ENCODE assay signal across 8 cellular contexts in the genomic region with DNA sequence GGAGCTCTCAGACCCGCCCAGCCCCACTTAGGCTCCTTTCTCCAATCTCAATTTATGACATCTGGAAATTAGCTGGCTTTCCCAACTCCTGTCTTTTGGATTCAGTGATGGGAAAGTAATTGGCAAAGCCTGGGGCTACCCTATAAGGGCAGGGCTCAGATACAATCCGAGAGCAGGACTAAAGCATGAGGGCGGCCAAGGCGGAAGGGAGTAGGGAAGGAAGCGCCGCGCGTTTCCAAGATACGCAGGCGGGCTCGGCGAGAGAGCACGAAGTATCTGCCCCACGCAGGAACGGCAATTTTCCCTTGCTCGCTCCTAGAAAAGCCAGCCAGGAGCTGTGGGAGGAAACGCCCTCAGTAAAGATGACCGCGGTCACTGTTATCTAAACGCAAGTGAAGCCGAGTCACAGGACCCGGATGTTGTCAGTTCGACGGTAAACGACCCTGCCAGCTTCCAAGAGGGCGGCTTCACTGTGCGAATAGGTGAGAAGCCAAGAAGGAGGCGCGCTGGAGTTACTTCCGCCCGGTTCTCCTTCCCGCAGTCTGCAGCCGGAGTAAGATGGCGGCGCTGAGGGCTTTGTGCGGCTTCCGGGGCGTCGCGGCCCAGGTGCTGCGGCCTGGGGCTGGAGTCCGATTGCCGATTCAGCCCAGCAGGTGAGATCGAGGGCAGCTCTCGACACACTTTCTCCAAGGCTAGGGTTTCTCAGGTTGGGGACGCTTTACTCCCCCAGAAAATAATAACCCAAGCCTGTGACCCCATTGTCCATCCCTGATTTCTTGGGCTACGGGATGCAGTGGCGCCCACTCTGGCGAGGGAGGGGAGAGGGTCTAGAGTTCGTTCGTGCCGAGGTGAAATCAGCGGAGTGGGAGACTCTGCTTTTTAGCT. TPM values are rescaled to one million over a fixed set of nuclear protein-coding genes. Genes with fewer than 3 reads are reported as not detected.
DNase-seq lines count a peak whose midpoint lies in the region; ATAC-seq and TF ChIP-seq lines count a peak whose summit lies in the region.

NDUFS2 (plus strand) TSS at position 540 of the 885 bp plus-strand sequence; CDS start at position 559, 19 bp downstream.

- peaks cover 48 to 92% (median 85%) of the 10 kb centered on the region in 9 donors for H3K4me1 ChIP-seq in heart right ventricle
- H3K4me1 ChIP-seq in upper lobe of left lung: peaks cover 55 to 83% (median 73%) of the 10 kb centered on the region in 4 donors

- intact Hi-C loops in T-helper 1 cell treated with Interleukin-12 subunit alpha and Interleukin-12 subunit beta and Interleukin-4 antibody, amounts not matched to agents 30 ng/mL and 1 ng/mL, for 36 hours (cut with micrococcal nuclease): loop anchor here (1.0 kb wide), 10 partner anchors 10 to 157 kb away; partner anchors contain the start of genes DEDD, PPOX, SDHC and UFC1
- intact Hi-C loops in heart right ventricle (cut with DNase I) (loop anchor here in 2 of 10 donors (1.0 to 2.0 kb wide), 3 partner anchors 24 to 69 kb away; partner anchors contain the start of genes TOMM40L (in 2 of the 2) and DEDD (in 1 of the 2)), posterior cingulate gyrus (cut with DNase I) (no loop called here)

- H3K27ac ChIP-seq in heart right ventricle: peak within 1 kb of the TSS; percentile 93 to 100 (median 98)
- peak within 1 kb of the TSS; percentile 95 to 97 (median 96) for H3K27ac ChIP-seq in upper lobe of left lung

- no peaks in the 10 kb centered on the region for H3K9me3 ChIP-seq in heart right ventricle
- H3K9me3 ChIP-seq in upper lobe of left lung: no peaks in the 10 kb centered on the region

- H3K4me3 ChIP-seq in heart right ventricle (peak within 1 kb of the TSS; percentile 72 to 94 (median 85)), upper lobe of left lung (peak within 1 kb of the TSS; percentile 27 to 81 (median 72))

- in situ Hi-C loops in GM13977 (cut with MboI; ENCODE audit: low pct_unique_long_range_greater_than_20kb, low sequenced_read_pairs, unreplicated experiment): no loop called here

- peak; percentile 31 for TF ChIP-seq CTCF in GM13977 (IDR thresholded peaks at IDR 0.05; ENCODE audit: extremely low read depth, insufficient read depth, missing control alignments)
- peak in 2 of 9 donors; percentile 10 to 21 for TF ChIP-seq CTCF in heart right ventricle (IDR thresholded peaks at IDR 0.05)
- peak in 2 of 6 experiments; percentile 7 to 25 for TF ChIP-seq CTCF in upper lobe of left lung (IDR thresholded peaks at IDR 0.05)

- TF ChIP-seq POLR2A in upper lobe of left lung (IDR thresholded peaks at IDR 0.05): peak; percentile 68 to 87 (median 72)

- WGBS in heart right ventricle, 2 donors: 1% methylated on average over 53 of the region's 53 CpGs
- WGBS in upper lobe of left lung, 2 donors: 1 to 7% methylated on average over 28 to 53 of the region's 53 CpGs

- DNase-seq in GM13977 (ENCODE audit: low spot score) (peak; percentile 95), NCI-H146 treated with DMSO at 0.1 percent for 48 hours (lab: John Stamatoyannopoulos, UW; ENCODE audit: unreplicated experiment) (peak; percentile 95), amniotic epithelial cell (ENCODE audit: low read depth) (peak; percentile 99), heart right ventricle (peak; percentile 95 to 99), posterior cingulate gyrus (peak; percentile 98 to 99 (median 99)), upper lobe of left lung (peak; percentile 92 to 99)

- H3K27me3 ChIP-seq in heart right ventricle (no peaks in the 10 kb centered on the region), upper lobe of left lung (no peaks in the 10 kb centered on the region)

- peak; percentile 95 for ATAC-seq in HG02884 (IDR thresholded peaks at IDR 0.05; ENCODE audit: unreplicated experiment)
- peak; percentile 79 to 91 (median 88) for ATAC-seq in heart right ventricle
- peak; percentile 92 to 96 for ATAC-seq in upper lobe of left lung (ENCODE audit: low FRiP score in 2 of 2)

- peaks cover 0 to 38% (median 13%) of the 10 kb centered on the region in 9 donors for H3K36me3 ChIP-seq in heart right ventricle
- H3K36me3 ChIP-seq in upper lobe of left lung: peaks cover 6 to 33% (median 9%) of the 10 kb centered on the region in 4 donors

- no peak for TF ChIP-seq EP300 in upper lobe of left lung (IDR thresholded peaks at IDR 0.05)

RNA-seq across cellular contexts. Expression of gene NDUFS2, which starts in this region (rescaled TPM):
- total RNA-seq in T-helper 1 cell treated with Interleukin-12 subunit alpha and Interleukin-12 subunit beta and Interleukin-4 antibody, amounts not matched to agents 30 ng/mL and 1 ng/mL, for 36 hours: 82.8 and 88.5 TPM in 2 replicates
- total RNA-seq in heart right ventricle (100 to 1,000 TPM; 244 to 370 (median 318) TPM), upper lobe of left lung (100 to 1,000 TPM in 2 of 6 donors, 10 to 100 TPM in 4; 65.7 to 194 (median 84.4) TPM)
- polyA plus RNA-seq in heart right ventricle: 100 to 1,000 TPM; 121 to 193 TPM

Comparison
In these comparisons a context has a peak if more than half of its experiments do, and no peak if none do; other contexts are left out.
1. Peak in every context shown above with its lines: DNase-seq, ATAC-seq, H3K4me3 ChIP-seq and H3K27ac ChIP-seq.